14 cellular contexts compared by ENCODE assay signal in the genomic region with DNA sequence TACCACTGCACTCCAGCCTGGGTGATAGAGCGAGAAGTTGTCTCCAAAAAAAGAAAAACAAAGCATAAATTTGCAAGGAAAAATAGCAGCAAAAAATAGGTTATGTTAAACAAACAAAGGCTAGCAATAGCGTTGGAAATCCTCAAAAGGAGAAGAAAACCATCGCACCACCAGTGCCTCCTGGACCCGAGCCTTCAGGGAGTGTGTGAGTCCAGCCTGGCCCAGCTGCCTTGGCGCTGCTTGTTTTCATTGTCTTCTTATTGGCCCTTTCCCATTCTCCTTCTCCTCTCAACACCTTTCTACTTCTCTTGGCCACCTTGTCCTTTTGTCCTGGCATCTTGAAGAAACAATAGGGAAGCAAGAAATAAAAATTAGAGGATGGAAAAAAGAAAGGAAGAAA. TPM values are rescaled to one million over a fixed set of nuclear protein-coding genes. Genes with fewer than 3 reads are reported as not detected.
DNase-seq lines count a peak whose midpoint lies in the region; ATAC-seq and TF ChIP-seq lines count a peak whose summit lies in the region.
"Had no signal": no experiment of that assay in that cellular context is flagged by ENCODE, and none has a peak within 500 bp of the region (broad histone marks: within the 10 kb centered on the region; RNA-seq: fewer than 3 reads in every experiment).

No MANE protein-coding gene starts in this region.

- DNase-seq in CD4-positive, CD25-positive, alpha-beta regulatory T cell: no peak
- DNase-seq in activated CD8-positive, alpha-beta T cell treated with anti-CD3 and anti-CD28 coated beads for 36 hours: no peak
- DNase-seq in osteoblast (ENCODE audit: insufficient read length, low spot score, missing footprints): no peak
- DNase-seq in NCI-H1436 treated with DMSO at 0.1 percent for 48 hours (lab: John Stamatoyannopoulos, UW): no peak
- DNase-seq in iPS-NIHi11 (ENCODE audit: low spot score): no peak
- DNase-seq in NCI-H2081 (lab: John Stamatoyannopoulos, UW): no peak
- DNase-seq: activated CD4-positive, CD25-positive, alpha-beta regulatory T cell treated with anti-CD3 and anti-CD28 coated beads, Interleukin-2, amount 50 U/mL, for 72 hours; adrenal gland; NCI-H1694; NCI-H524; stimulated activated naive CD8-positive, alpha-beta T cell treated with anti-CD3 and anti-CD28 coated beads, Interleukin-15, Interleukin-2, amounts not matched to agents 100 U/mL and 50 U/mL, for 24 hours had no signal

- peak; percentile 27 for TF ChIP-seq POLR2A in GM18526 (IDR thresholded peaks at IDR 0.05; ENCODE audit: extremely low read depth, insufficient read length)

- H3K27ac ChIP-seq in CD4-positive, CD25-positive, alpha-beta regulatory T cell (ENCODE audit: insufficient read depth, low read length, poor library complexity, severe bottlenecking): no peak overlapping the region
- peak overlapping the region; percentile 27 for H3K27ac ChIP-seq in muscle layer of duodenum (ENCODE audit: low read length)
- H3K27ac ChIP-seq in osteoblast (ENCODE audit: low read depth, low read length): no peak overlapping the region
- H3K27ac ChIP-seq: adrenal gland had no signal

- H3K4me3 ChIP-seq in CD4-positive, CD25-positive, alpha-beta regulatory T cell (ENCODE audit: low read depth, low read length): no peak overlapping the region
- H3K4me3 ChIP-seq in muscle layer of duodenum (ENCODE audit: low read depth in 1 of 2, low read length in 2 of 2) (no peak overlapping the region), osteoblast (ENCODE audit: insufficient read depth, low read length) (no peak overlapping the region)
- H3K4me3 ChIP-seq: adrenal gland had no signal

- H3K36me3 Mint-ChIP-seq in CD4-positive, CD25-positive, alpha-beta regulatory T cell: peaks cover 4% of the 10 kb centered on the region
- H3K36me3 Mint-ChIP-seq in activated CD8-positive, alpha-beta T cell treated with anti-CD3 and anti-CD28 coated beads for 36 hours (ENCODE audit: low read depth): peaks cover 5% of the 10 kb centered on the region

- H3K9me3 Mint-ChIP-seq in CD4-positive, CD25-positive, alpha-beta regulatory T cell: peaks cover 0 to 4% (median 2%) of the 10 kb centered on the region in 7 donors
- peaks cover 3% of the 10 kb centered on the region for H3K9me3 Mint-ChIP-seq in activated CD8-positive, alpha-beta T cell treated with anti-CD3 and anti-CD28 coated beads for 36 hours

- H3K4me3 Mint-ChIP-seq in CD4-positive, CD25-positive, alpha-beta regulatory T cell: no peak overlapping the region
- H3K4me3 Mint-ChIP-seq in activated CD8-positive, alpha-beta T cell treated with anti-CD3 and anti-CD28 coated beads for 36 hours: no peak overlapping the region

- no peaks in the 10 kb centered on the region for H3K27me3 ChIP-seq in CD4-positive, CD25-positive, alpha-beta regulatory T cell (ENCODE audit: control insufficient read depth, insufficient read depth, low read length)
- H3K27me3 ChIP-seq in muscle layer of duodenum (ENCODE audit: low read depth, low read length): no peaks in the 10 kb centered on the region
- no peaks in the 10 kb centered on the region for H3K27me3 ChIP-seq in osteoblast (ENCODE audit: insufficient read depth, low read length)
- H3K27me3 ChIP-seq: adrenal gland had no signal

- POLR2A ChIA-PET in activated CD8-positive, alpha-beta T cell treated with anti-CD3 and anti-CD28 coated beads for 36 hours (lab: Charles Lee): interaction anchor here (25.2 to 29.4 kb wide), 3 partner anchors 6 to 77 kb away, joined by 700 to 960 read pairs (median 960); a partner anchor contains a TSS

- no peak for TF ChIP-seq CTCF in activated CD8-positive, alpha-beta T cell treated with anti-CD3 and anti-CD28 coated beads for 36 hours (IDR thresholded peaks at IDR 0.05)
- no peak for TF ChIP-seq CTCF in osteoblast (IDR thresholded peaks at IDR 0.05; ENCODE audit: extremely low read depth, low read depth, low read length)

- H3K4me1 Mint-ChIP-seq in CD4-positive, CD25-positive, alpha-beta regulatory T cell: peaks cover 10 to 52% (median 40%) of the 10 kb centered on the region in 4 donors
- peaks cover 48% of the 10 kb centered on the region for H3K4me1 Mint-ChIP-seq in activated CD8-positive, alpha-beta T cell treated with anti-CD3 and anti-CD28 coated beads for 36 hours (ENCODE audit: low read depth)

- H3K79me2 ChIP-seq in osteoblast (ENCODE audit: insufficient read depth, low read length): peaks cover 4% of the 10 kb centered on the region

- peaks cover 4% of the 10 kb centered on the region for H3K27me3 Mint-ChIP-seq in CD4-positive, CD25-positive, alpha-beta regulatory T cell
- H3K27me3 Mint-ChIP-seq in activated CD8-positive, alpha-beta T cell treated with anti-CD3 and anti-CD28 coated beads for 36 hours: no peaks in the 10 kb centered on the region
- H3K27me3 Mint-ChIP-seq: progenitor cell of endocrine pancreas had no signal

- peaks cover 22% of the 10 kb centered on the region for H3K4me1 ChIP-seq in CD4-positive, CD25-positive, alpha-beta regulatory T cell (ENCODE audit: control insufficient read depth, insufficient read depth, low read length, poor library complexity, severe bottlenecking)
- H3K4me1 ChIP-seq in muscle layer of duodenum (ENCODE audit: control insufficient read depth in 1 of 2, insufficient read depth in 2 of 2, low read length in 2 of 2): peaks cover 5 to 10% of the 10 kb centered on the region in 2 donors
- peaks cover 20% of the 10 kb centered on the region for H3K4me1 ChIP-seq in osteoblast (ENCODE audit: insufficient read depth, low read length)

- no peaks in the 10 kb centered on the region for H4K20me1 ChIP-seq in osteoblast (ENCODE audit: insufficient read depth, low read length)

- CTCF ChIA-PET in activated CD8-positive, alpha-beta T cell treated with anti-CD3 and anti-CD28 coated beads for 36 hours (lab: Charles Lee): interaction anchor here (1.3 to 3.5 kb wide), 4 partner anchors 9 to 19 kb away, joined by 3 to 14 read pairs (median 8); no protein-coding TSS in a partner anchor

- no peak overlapping the region for H3K4me2 ChIP-seq in osteoblast (ENCODE audit: insufficient read depth, low read length)

- H3K27ac Mint-ChIP-seq in CD4-positive, CD25-positive, alpha-beta regulatory T cell: peak overlapping the region in 2 of 3 donors; percentile 15 to 74
- peak overlapping the region; percentile 10 for H3K27ac Mint-ChIP-seq in activated CD8-positive, alpha-beta T cell treated with anti-CD3 and anti-CD28 coated beads for 36 hours

- H3K36me3 ChIP-seq in CD4-positive, CD25-positive, alpha-beta regulatory T cell (ENCODE audit: control insufficient read depth, insufficient read depth, low read length): no peaks in the 10 kb centered on the region
- H3K36me3 ChIP-seq in muscle layer of duodenum (ENCODE audit: control insufficient read depth in 1 of 2, insufficient read depth in 2 of 2, low read length in 2 of 2) (no peaks in the 10 kb centered on the region), osteoblast (ENCODE audit: insufficient read depth, low read length) (no peaks in the 10 kb centered on the region)
- H3K36me3 ChIP-seq: adrenal gland had no signal

- intact Hi-C loops in activated CD8-positive, alpha-beta T cell treated with anti-CD3 and anti-CD28 coated beads for 36 hours (cut with micrococcal nuclease): no loop called here

- no peaks in the 10 kb centered on the region for H3K9me3 ChIP-seq in CD4-positive, CD25-positive, alpha-beta regulatory T cell (ENCODE audit: control insufficient read depth in 2 of 2, low read length in 2 of 2)
- H3K9me3 ChIP-seq in muscle layer of duodenum (ENCODE audit: control insufficient read depth in 1 of 2, low read length in 2 of 2) (no peaks in the 10 kb centered on the region), osteoblast (ENCODE audit: low read depth, low read length) (no peaks in the 10 kb centered on the region)
- H3K9me3 ChIP-seq: adrenal gland had no signal

- no peak overlapping the region for H2AFZ ChIP-seq in osteoblast (ENCODE audit: low read length)

- no peak for ATAC-seq in CD4-positive, CD25-positive, alpha-beta regulatory T cell (ENCODE audit: low read depth in 2 of 2)
- no peak for ATAC-seq in activated CD8-positive, alpha-beta T cell treated with anti-CD3 and anti-CD28 coated beads for 36 hours
- ATAC-seq: stimulated activated naive CD8-positive, alpha-beta T cell treated with anti-CD3 and anti-CD28 coated beads, Interleukin-15, Interleukin-2, amounts not matched to agents 100 U/mL and 50 U/mL, for 24 hours had no signal

RNA-seq across cellular contexts. Expression of a gene that starts 4.5 kb away (rescaled TPM):
- 247 TPM for total RNA-seq in CD4-positive, CD25-positive, alpha-beta regulatory T cell
- 1 to 10 TPM; 3.9 to 9.2 (median 7.3) TPM for polyA plus RNA-seq in CD4-positive, CD25-positive, alpha-beta regulatory T cell
- total RNA-seq in activated CD8-positive, alpha-beta T cell treated with anti-CD3 and anti-CD28 coated beads for 36 hours: 100 to 1,000 TPM; 267 to 270 TPM
- total RNA-seq in osteoblast: 3.8 and 5.1 TPM in 2 replicates

RNA-seq across cellular contexts. Expression of a gene that starts 20.4 kb away (rescaled TPM):
- 17.7 TPM for total RNA-seq in CD4-positive, CD25-positive, alpha-beta regulatory T cell
- 1 to 10 TPM; 3.3 to 5.6 (median 4.3) TPM for polyA plus RNA-seq in CD4-positive, CD25-positive, alpha-beta regulatory T cell
- 10 to 100 TPM; 37.2 to 44.5 TPM for total RNA-seq in activated CD8-positive, alpha-beta T cell treated with anti-CD3 and anti-CD28 coated beads for 36 hours
- 0.29 and 0.36 TPM in 2 replicates for total RNA-seq in osteoblast

RNA-seq across cellular contexts. Expression of a gene that starts 47.4 kb away (rescaled TPM):
- 2.2 TPM for total RNA-seq in CD4-positive, CD25-positive, alpha-beta regulatory T cell
- polyA plus RNA-seq in CD4-positive, CD25-positive, alpha-beta regulatory T cell: under 1 TPM in 1 of 4 donors, not detected in 3; 0.50 TPM
- total RNA-seq in activated CD8-positive, alpha-beta T cell treated with anti-CD3 and anti-CD28 coated beads for 36 hours: under 1 TPM; 0.49 to 0.52 TPM
- total RNA-seq in osteoblast: 2.9 and 3.6 TPM in 2 replicates

Comparison
In these comparisons a context has a peak if more than half of its experiments do, and no peak if none do; other contexts are left out.
1. RNA of a gene that starts 4.5 kb away (total RNA-seq): 267 to 270 TPM in activated CD8-positive, alpha-beta T cell treated with anti-CD3 and anti-CD28 coated beads for 36 hours and 247 TPM in CD4-positive, CD25-positive, alpha-beta regulatory T cell (single experiment); 3.8 to 5.1 TPM in osteoblast; every median in the first group is over 10 times any median in the second.
2. RNA of a gene that starts 20.4 kb away (total RNA-seq): 37.2 to 44.5 TPM in activated CD8-positive, alpha-beta T cell treated with anti-CD3 and anti-CD28 coated beads for 36 hours and 17.7 TPM in CD4-positive, CD25-positive, alpha-beta regulatory T cell (single experiment); 0.29 to 0.36 TPM in osteoblast; every median in the first group is over 10 times any median in the second.